Comparison of ENCODE assay signal across 8 cellular contexts in genomic region chr4:53376900-53377299, GRCh38. TPM values are rescaled to one million over a fixed set of nuclear protein-coding genes. Genes with fewer than 3 reads are reported as not detected.
A peak's percentile ranks its signal among the peaks of the same experiment; 100 is the strongest.
DNase-seq lines count a peak whose midpoint lies in the region; ATAC-seq, FAIRE-seq and TF ChIP-seq lines count a peak whose summit lies in the region.

No MANE protein-coding gene starts in this region.

- peaks cover 37% of the 10 kb centered on the region for H3K79me2 ChIP-seq in endothelial cell of umbilical vein (ENCODE audit: control insufficient read depth, insufficient read depth, low read length)

- FAIRE-seq in endothelial cell of umbilical vein (lab: Jason Lieb, UNC): no peak

- peaks cover 3% of the 10 kb centered on the region for H4K20me1 ChIP-seq in endothelial cell of umbilical vein (replicated peaks; ENCODE audit: control insufficient read depth, extremely low read depth, insufficient read depth, low read length)

- no peak for TF ChIP-seq POLR2A in endothelial cell of umbilical vein (IDR thresholded peaks at IDR 0.05; ENCODE audit: low read depth, low read length)

- H3K36me3 ChIP-seq in endothelial cell of umbilical vein (ENCODE audit: control insufficient read depth in 2 of 2, extremely low read depth in 1 of 2, insufficient read depth in 2 of 2, low read length in 2 of 2): no peaks in the 10 kb centered on the region

- CTCF ChIA-PET in endothelial cell of umbilical vein (lab: Charles Lee): interaction anchor here (1.4 to 1.5 kb wide), 2 partner anchors 12 to 857 kb away, joined by 6 to 9 read pairs; partner anchors contain the start of gene SCFD2

- H3K9me3 ChIP-seq in endothelial cell of umbilical vein (replicated peaks; ENCODE audit: control insufficient read depth, insufficient read depth, low read length): no peaks in the 10 kb centered on the region

- peak overlapping the region; percentile 100 for H2AFZ ChIP-seq in endothelial cell of umbilical vein (ENCODE audit: low read depth, low read length)

- DNase-seq in OCI-M1 (lab: John Stamatoyannopoulos, UW) (peak; percentile 50), endothelial cell of umbilical vein (ENCODE audit: low read depth, low spot score) (no peak), pons (ENCODE audit: low spot score) (peak; percentile 14)
- no peak for DNase-seq in effector CD8-positive, alpha-beta T cell (lab: John Stamatoyannopoulos, UW)
- no peak for DNase-seq in effector CD4-positive, alpha-beta T cell

- POLR2A ChIA-PET in endothelial cell of umbilical vein (lab: Charles Lee): no interaction called here

- peaks cover 13% of the 10 kb centered on the region for H3K4me1 ChIP-seq in endothelial cell of umbilical vein (ENCODE audit: control insufficient read depth, extremely low read depth, insufficient read depth, low read length)

- ATAC-seq in GM18907 (IDR thresholded peaks at IDR 0.05; ENCODE audit: unreplicated experiment) (peak; percentile 1), HG02642 (IDR thresholded peaks at IDR 0.05; ENCODE audit: poor library complexity, unreplicated experiment) (no peak), GM19463 (IDR thresholded peaks at IDR 0.05; ENCODE audit: unreplicated experiment) (no peak)

- peaks cover 1 to 12% of the 10 kb centered on the region in 2 experiments for H3K27me3 ChIP-seq in endothelial cell of umbilical vein (ENCODE audit: control insufficient read depth in 2 of 2, insufficient read depth in 2 of 2, low read length in 2 of 2)

- dilution Hi-C loops in endothelial cell of umbilical vein (cut with MboI; ENCODE audit: extremely low pct_ligation_motif_present, low sequenced_read_pairs): no loop called here

- H3K9me1 ChIP-seq in endothelial cell of umbilical vein (replicated peaks; ENCODE audit: control insufficient read depth, extremely low read depth, insufficient read depth, low read length): no peaks in the 10 kb centered on the region

- H3K4me3 ChIP-seq in endothelial cell of umbilical vein (replicated peaks in 1 of 3; ENCODE audit: insufficient read depth in 1 of 3, low read depth in 1 of 3, low read length in 3 of 3): peak overlapping the region; percentile 82 to 90 (median 88)

- no peak for TF ChIP-seq CTCF in endothelial cell of umbilical vein (IDR thresholded peaks at IDR 0.05; ENCODE audit: extremely low read depth in 1 of 2, insufficient read depth in 1 of 2, low read depth in 1 of 2, low read length in 2 of 2)

- H3K27ac ChIP-seq in endothelial cell of umbilical vein (ENCODE audit: insufficient read depth, low read depth, low read length): peak overlapping the region; percentile 67

- H3K9ac ChIP-seq in endothelial cell of umbilical vein (replicated peaks; ENCODE audit: extremely low read depth, insufficient read depth, low read length): peak overlapping the region; percentile 93

- BruUV-seq in endothelial cell of umbilical vein (replicated peaks; lab: Mats Ljungman, UMichigan): TSS peak; percentile 59

- intact Hi-C loops in endothelial cell of umbilical vein (cut with micrococcal nuclease): loop anchor here (1.0 to 2.0 kb wide), 3 partner anchors 11 to 856 kb away; partner anchors contain the start of gene SCFD2

- peak overlapping the region; percentile 86 for H3K4me2 ChIP-seq in endothelial cell of umbilical vein (ENCODE audit: insufficient read depth, low read length)

TF ChIP-seq in endothelial cell of umbilical vein, 7 proteins besides CTCF, POLR2A, EP300 and RAD21:
- TF ChIP-seq JUN (IDR thresholded peaks at IDR 0.05; ENCODE audit: borderline replicate concordance, insufficient read depth, insufficient read length, low read depth) (no peak), MYC (IDR thresholded peaks at IDR 0.05; ENCODE audit: low read depth, low read length) (no peak), GATA2 (IDR thresholded peaks at IDR 0.05; ENCODE audit: insufficient read depth, insufficient read length, low read depth, low read length) (no peak), EZH2 (IDR thresholded peaks at IDR 0.05; ENCODE audit: borderline replicate concordance, low read depth, low read length, severe bottlenecking) (no peak), POLR2AphosphoS5 (IDR thresholded peaks at IDR 0.05; ENCODE audit: insufficient read depth, low read depth, low read length) (no peak), FOS (IDR thresholded peaks at IDR 0.05; ENCODE audit: borderline replicate concordance, insufficient read depth, low read length) (no peak)
- TF ChIP-seq, protein P1, sequence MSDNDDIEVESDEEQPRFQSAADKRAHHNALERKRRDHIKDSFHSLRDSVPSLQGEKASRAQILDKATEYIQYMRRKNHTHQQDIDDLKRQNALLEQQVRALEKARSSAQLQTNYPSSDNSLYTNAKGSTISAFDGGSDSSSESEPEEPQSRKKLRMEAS (IDR thresholded peaks at IDR 0.05; ENCODE audit: insufficient read depth, insufficient read length): no peak

RNA-seq across cellular contexts. Expression of gene FIP1L1, which starts 0.5 kb away (rescaled TPM):
- 51.9 and 52.1 TPM in 2 replicates for total RNA-seq in endothelial cell of umbilical vein
- polyA plus RNA-seq in endothelial cell of umbilical vein: 13.8 and 18.9 TPM in 2 replicates
- polyA plus RNA-seq in endothelial cell of umbilical vein (2011; cell fraction: cytosol; rRNA removed): 16.3 and 18.9 TPM in 2 replicates
- polyA plus RNA-seq in endothelial cell of umbilical vein (2011; cell fraction: nucleus; rRNA removed): 41.8 and 52.7 TPM in 2 replicates
- 32.7 and 37.2 TPM in 2 replicates for polyA plus RNA-seq in endothelial cell of umbilical vein (2012)
- polyA minus RNA-seq in endothelial cell of umbilical vein: 32.4 and 39.8 TPM in 2 replicates
- 15.3 TPM for polyA minus RNA-seq in endothelial cell of umbilical vein (2011; cell fraction: cytosol; rRNA and poly(A)+ RNA removed)
- polyA minus RNA-seq in endothelial cell of umbilical vein (2011; cell fraction: nucleus; rRNA and poly(A)+ RNA removed): 63.9 and 64.7 TPM in 2 replicates

RNA-seq across cellular contexts. Expression of gene SCFD2, which starts 11.0 kb away (rescaled TPM):
- total RNA-seq in endothelial cell of umbilical vein: 17.6 and 22.8 TPM in 2 replicates
- 12.3 and 14.2 TPM in 2 replicates for polyA plus RNA-seq in endothelial cell of umbilical vein
- polyA plus RNA-seq in endothelial cell of umbilical vein (2011; cell fraction: cytosol; rRNA removed): 11.6 and 12.4 TPM in 2 replicates
- 15.2 and 15.7 TPM in 2 replicates for polyA plus RNA-seq in endothelial cell of umbilical vein (2011; cell fraction: nucleus; rRNA removed)
- 12.6 and 16.3 TPM in 2 replicates for polyA plus RNA-seq in endothelial cell of umbilical vein (2012)
- 38.9 and 51.2 TPM in 2 replicates for polyA minus RNA-seq in endothelial cell of umbilical vein
- polyA minus RNA-seq in endothelial cell of umbilical vein (2011; cell fraction: cytosol; rRNA and poly(A)+ RNA removed): 6.1 TPM
- polyA minus RNA-seq in endothelial cell of umbilical vein (2011; cell fraction: nucleus; rRNA and poly(A)+ RNA removed): 68.9 and 71.6 TPM in 2 replicates

Comparison
In these comparisons a context has a peak if more than half of its experiments do, and no peak if none do; other contexts are left out.
1. DNase-seq: peak in OCI-M1 (single experiment) and pons (single experiment); none in endothelial cell of umbilical vein (single experiment), effector CD8-positive, alpha-beta T cell (single experiment) and effector CD4-positive, alpha-beta T cell (single experiment).